ENCODE assay signal across 8 cellular contexts in the genomic region with DNA sequence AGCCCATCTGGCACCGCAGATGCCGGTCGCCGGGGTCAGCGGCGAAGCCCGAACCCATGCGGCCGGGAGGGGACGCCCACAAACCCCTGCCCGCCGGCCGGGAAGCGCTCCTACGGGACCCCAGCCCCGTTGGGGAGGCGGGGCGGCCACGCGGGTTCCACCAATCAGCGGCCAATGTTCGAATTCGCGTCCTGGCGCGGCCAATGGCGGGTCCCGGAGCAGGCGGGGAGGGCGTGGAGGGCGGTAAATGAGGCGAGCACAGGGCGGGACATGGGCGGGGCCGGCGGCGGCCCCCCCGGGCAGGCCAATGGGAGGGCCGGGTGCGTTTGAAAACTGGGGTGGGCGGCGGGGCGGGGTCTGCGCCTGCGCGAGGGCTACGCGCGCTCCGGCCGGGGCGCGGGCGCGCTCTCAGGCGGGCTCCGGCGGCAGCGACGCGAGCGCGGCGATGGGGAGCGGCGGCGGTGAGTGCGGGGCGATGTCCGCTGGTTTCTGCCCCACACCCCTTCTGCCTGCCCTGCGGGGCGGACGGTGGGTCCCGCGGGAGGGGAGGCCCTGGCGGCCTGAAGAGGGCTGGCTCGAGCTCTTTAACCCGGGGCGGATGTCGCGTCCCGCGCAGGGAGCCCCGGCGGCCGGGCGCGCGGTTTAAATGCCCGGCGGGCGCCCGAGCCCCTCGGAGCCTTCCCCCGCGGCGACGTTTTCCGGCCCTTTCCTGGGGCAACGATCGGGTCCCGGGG. TPM values are rescaled to one million over a fixed set of nuclear protein-coding genes. Genes with fewer than 3 reads are reported as not detected.
DNase-seq lines count a peak whose midpoint lies in the region; ATAC-seq lines count a peak whose summit lies in the region.

A gene with protein sequence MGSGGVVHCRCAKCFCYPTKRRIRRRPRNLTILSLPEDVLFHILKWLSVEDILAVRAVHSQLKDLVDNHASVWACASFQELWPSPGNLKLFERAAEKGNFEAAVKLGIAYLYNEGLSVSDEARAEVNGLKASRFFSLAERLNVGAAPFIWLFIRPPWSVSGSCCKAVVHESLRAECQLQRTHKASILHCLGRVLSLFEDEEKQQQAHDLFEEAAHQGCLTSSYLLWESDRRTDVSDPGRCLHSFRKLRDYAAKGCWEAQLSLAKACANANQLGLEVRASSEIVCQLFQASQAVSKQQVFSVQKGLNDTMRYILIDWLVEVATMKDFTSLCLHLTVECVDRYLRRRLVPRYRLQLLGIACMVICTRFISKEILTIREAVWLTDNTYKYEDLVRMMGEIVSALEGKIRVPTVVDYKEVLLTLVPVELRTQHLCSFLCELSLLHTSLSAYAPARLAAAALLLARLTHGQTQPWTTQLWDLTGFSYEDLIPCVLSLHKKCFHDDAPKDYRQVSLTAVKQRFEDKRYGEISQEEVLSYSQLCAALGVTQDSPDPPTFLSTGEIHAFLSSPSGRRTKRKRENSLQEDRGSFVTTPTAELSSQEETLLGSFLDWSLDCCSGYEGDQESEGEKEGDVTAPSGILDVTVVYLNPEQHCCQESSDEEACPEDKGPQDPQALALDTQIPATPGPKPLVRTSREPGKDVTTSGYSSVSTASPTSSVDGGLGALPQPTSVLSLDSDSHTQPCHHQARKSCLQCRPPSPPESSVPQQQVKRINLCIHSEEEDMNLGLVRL (plus strand): TSS at position 411 of the 734 bp plus-strand sequence. CDS start 35 bp downstream, at position 446.

- peak; percentile 83 for ATAC-seq in GM21381 (IDR thresholded peaks at IDR 0.05; ENCODE audit: unreplicated experiment)

- peak; percentile 95 for DNase-seq in Caki2 (ENCODE audit: low read depth)
- peak in 74 of 76 experiments; percentile 64 to 98 (median 94) for DNase-seq in HUDEP-2 (lab: John Stamatoyannopoulos, UW; ENCODE audit: unreplicated experiment in 76 of 76)
- DNase-seq in NOMO-1 treated with dmso at 0.1 percent for 144 hours (lab: John Stamatoyannopoulos, UW; ENCODE audit: unreplicated experiment): peak; percentile 89
- DNase-seq in activated CD8-positive, alpha-beta memory T cell treated with anti-CD3 and anti-CD28 coated beads, Interleukin-2, amount 50 U/mL, for 24 hours (ENCODE audit: extremely low read depth): peak; percentile 90
- peak; percentile 96 for DNase-seq in stimulated activated CD8-positive, alpha-beta memory T cell treated with anti-CD3 and anti-CD28 coated beads, Interleukin-15, amount 100 ng/mL, for 24 hours (ENCODE audit: low read depth)

- H3K4me3 ChIP-seq in mesodermal cell (ENCODE audit: extremely low read depth, insufficient read depth, low read length, poor library complexity, severe bottlenecking): peak within 1 kb of the TSS; percentile 93

- 0% methylated on average over 57 to 97 of the region's 102 CpGs for WGBS in mesodermal cell (ENCODE audit: insufficient coverage in 2 of 2), 2 experiments

- in situ Hi-C loops in Caki2 (cut with HindIII; ENCODE audit: low pct_unique_long_range_greater_than_20kb, low sequenced_read_pairs): no loop called here
- in situ Hi-C loops in endometrial microvascular endothelial cells (cut with HindIII; ENCODE audit: inconsistent ontology term, low pct_unique_long_range_greater_than_20kb, low sequenced_read_pairs): no loop called here

- H3K27ac ChIP-seq in mesodermal cell (ENCODE audit: low read depth, low read length, severe bottlenecking): peak within 1 kb of the TSS; percentile 36

- H3K36me3 ChIP-seq in mesodermal cell (ENCODE audit: control insufficient read depth, insufficient read depth, low read length): peaks cover 31% of the 10 kb centered on the region

- no peaks in the 10 kb centered on the region for H3K9me3 ChIP-seq in mesodermal cell (ENCODE audit: control insufficient read depth, low read length)

- H3K4me1 ChIP-seq in mesodermal cell (ENCODE audit: control insufficient read depth, insufficient read depth, low read length, poor library complexity, severe bottlenecking): no peaks in the 10 kb centered on the region

RNA-seq across cellular contexts. Expression of the gene that starts here (rescaled TPM):
- 36.9 and 40.3 TPM in 2 replicates for total RNA-seq in Caki2 (2014; rRNA removed; shearing (Covaris generic); ENCODE audit: low replicate concordance)
- total RNA-seq in endometrial microvascular endothelial cells (ENCODE audit: inconsistent ontology term): 43.1 TPM
- 25.7 TPM for polyA plus RNA-seq in mesodermal cell (2013, experiment 1 of 2)
- polyA plus RNA-seq in mesodermal cell (2013, experiment 2 of 2): 23.2 TPM

Comparison
In these comparisons a context has a peak if more than half of its experiments do, and no peak if none do; other contexts are left out.
1. Peak in every context shown above with its lines: DNase-seq, ATAC-seq, H3K4me3 ChIP-seq and H3K27ac ChIP-seq.